In genomic region chr3:73298243-73299183, GRCh38 we compare ENCODE assay signal across 18 cellular contexts.
DNase-seq lines count a peak whose midpoint lies in the region; ATAC-seq, FAIRE-seq and TF ChIP-seq lines count a peak whose summit lies in the region.
"Had no signal": no experiment of that assay in that cellular context is flagged by ENCODE, and none has a peak within 500 bp of the region (broad histone marks: within the 10 kb centered on the region; RNA-seq: fewer than 3 reads in every experiment).

No MANE protein-coding gene starts in this region.

- H3K4me1 ChIP-seq in K562 (replicated peaks in 1 of 2; ENCODE audit: control insufficient read depth in 2 of 2, insufficient read depth in 2 of 2, low read length in 2 of 2) = no peaks in the 10 kb centered on the region

- H3K27ac ChIP-seq in K562 (ENCODE audit: extremely low read depth, low read depth, low read length) = no peak overlapping the region
- H3K27ac ChIP-seq: 22Rv1, RWPE1 had no signal

- H3K9ac ChIP-seq in K562 (ENCODE audit: insufficient read depth in 1 of 2, low read depth in 2 of 2, low read length in 2 of 2) = no peak overlapping the region

- intact Hi-C loops in K562 (cut with micrococcal nuclease) = loop anchor here (10.0 kb wide), 1 partner anchor 194 kb away; no protein-coding TSS in a partner anchor

- no peak for TF ChIP-seq EP300 in K562 (IDR thresholded peaks at IDR 0.05; ENCODE audit: low read length)

- no peak overlapping the region for H2AFZ ChIP-seq in K562 (ENCODE audit: low read depth, low read length)

- no peak for TF ChIP-seq RAD21 in K562 (CRISPR knock-in tag; conservative IDR thresholded peaks at IDR 0.05 in 1 of 2, IDR thresholded peaks at IDR 0.05 in 1 of 2)

- no peak for TF ChIP-seq CTCF in K562 (IDR thresholded peaks at IDR 0.05 in 2 of 3, conservative IDR thresholded peaks at IDR 0.05 in 1 of 3; ENCODE audit: insufficient read depth in 2 of 3, low read depth in 1 of 3, low read length in 3 of 3)

- H3K4me2 ChIP-seq in K562 (ENCODE audit: insufficient read depth, low read length) = no peak overlapping the region

- no peaks in the 10 kb centered on the region for H3K36me3 ChIP-seq in K562 (ENCODE audit: control insufficient read depth, insufficient read depth, low read length)

- CTCF ChIA-PET in K562 (lab: Yijun Ruan, JAX; ENCODE audit: low intra/inter-chr PET ratio) = no interaction called here

- H3K4me3 ChIP-seq in K562 = no peak overlapping the region

- H3K27me3 ChIP-seq in K562 (ENCODE audit: control insufficient read depth in 2 of 2, insufficient read depth in 2 of 2, low read length in 2 of 2) = peaks cover 0 to 14% of the 10 kb centered on the region in 2 experiments; a peak in 4 of 5 replicates

- under 1% methylated on average over 11 of the region's 11 CpGs for WGBS in K562 (ENCODE audit: insufficient coverage, low coverage, missing lambda C conversion rate)

- in situ Hi-C loops in K562 (cut with MboI) = no loop called here

- no peaks in the 10 kb centered on the region for H3K9me3 ChIP-seq in K562 (replicated peaks; ENCODE audit: control insufficient read depth, insufficient read depth, low read depth, low read length)

- H3K79me2 ChIP-seq in K562 (ENCODE audit: control insufficient read depth, insufficient read depth, low read length) = no peaks in the 10 kb centered on the region

- ATAC-seq in K562 = no peak
- ATAC-seq: PC-3, T-helper 17 cell had no signal

- peak; percentile 35 for DNase-seq in DMS153 (lab: John Stamatoyannopoulos, UW)
- DNase-seq in DMS153 treated with DMSO at 0.1 percent for 48 hours (lab: John Stamatoyannopoulos, UW; ENCODE audit: unreplicated experiment) = no peak
- peak; percentile 5 for DNase-seq in NCI-H1105 (lab: John Stamatoyannopoulos, UW)
- peak; percentile 94 for DNase-seq in NCI-H526 treated with DMSO at 0.1 percent for 48 hours (lab: John Stamatoyannopoulos, UW)
- no peak for DNase-seq in K562 (ENCODE audit: extremely low read depth in 1 of 4, low spot score in 3 of 4)
- DNase-seq in activated T-cell treated with anti-CD3 and anti-CD28 coated beads for 4 hours = no peak
- no peak for DNase-seq in NOMO-1 (lab: John Stamatoyannopoulos, UW; ENCODE audit: unreplicated experiment in 2 of 2)
- DNase-seq in DMS53 treated with DMSO at 0.1 percent for 48 hours (lab: John Stamatoyannopoulos, UW; ENCODE audit: unreplicated experiment) = no peak
- DNase-seq: CD8-positive, alpha-beta memory T cell; EL; H7; Kasumi-1; NCI-H1436 treated with DMSO at 0.1 percent for 48 hours; NCI-H510A; PC-3; T-helper 17 cell had no signal

- no peak for TF ChIP-seq POLR2A in K562 (conservative IDR thresholded peaks at IDR 0.05)

- no peaks in the 10 kb centered on the region for H4K20me1 ChIP-seq in K562 (replicated peaks; ENCODE audit: control insufficient read depth, insufficient read depth, low read length)

- POLR2A ChIA-PET in K562 (lab: Yijun Ruan, JAX) = no interaction called here

- no TSS peak for BruUV-seq in K562 (replicated peaks; lab: Mats Ljungman, UMichigan)

- no peak for FAIRE-seq in K562 (lab: Jason Lieb, UNC)

- H3K9me1 ChIP-seq in K562 (ENCODE audit: control insufficient read depth, insufficient read depth, low read length) = no peaks in the 10 kb centered on the region

TF ChIP-seq in K562, 482 proteins besides CTCF, POLR2A, EP300 and RAD21:
- TF ChIP-seq ZNF395 (CRISPR knock-in tag; IDR thresholded peaks at IDR 0.05) (no peak), FUS (optimal IDR thresholded peaks at IDR 0.05; ENCODE audit: low read depth, low read length) (no peak), MEIS2 (IDR thresholded peaks at IDR 0.05; ENCODE audit: partially characterized antibody) (peak; percentile 8)

Comparison
In these comparisons a context has a peak if more than half of its experiments do, and no peak if none do; other contexts are left out.
1. DNase-seq: peak in DMS153 (single experiment), NCI-H1105 (single experiment) and NCI-H526 treated with DMSO at 0.1 percent for 48 hours (single experiment); none in DMS153 treated with DMSO at 0.1 percent for 48 hours (single experiment), K562 (0 of 4), activated T-cell treated with anti-CD3 and anti-CD28 coated beads for 4 hours (single experiment), NOMO-1 (0 of 2) and DMS53 treated with DMSO at 0.1 percent for 48 hours (single experiment).